Comparison of ENCODE assay signal across 12 cellular contexts in the genomic region with DNA sequence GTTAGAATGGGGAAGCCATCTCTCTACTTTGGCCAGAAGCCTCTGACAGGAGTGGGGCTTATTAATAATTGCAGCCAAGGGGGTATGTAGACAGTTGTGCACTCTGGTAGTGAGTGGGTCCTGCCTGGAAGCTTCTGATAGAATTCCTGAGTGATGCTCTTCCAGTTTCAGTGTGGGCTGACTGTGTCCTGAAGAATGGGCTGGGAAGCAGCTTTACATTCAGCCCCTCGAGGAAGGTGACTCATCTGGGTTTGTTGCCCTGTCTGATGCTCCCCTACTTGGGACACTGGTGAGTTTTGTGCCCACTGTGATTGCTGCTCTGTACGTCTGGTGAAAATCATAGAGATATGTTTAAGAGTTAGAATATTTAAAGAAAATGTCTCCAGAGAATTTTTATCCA.
"Had no signal": no experiment of that assay in that cellular context is flagged by ENCODE, and none has a peak within 500 bp of the region (broad histone marks: within the 10 kb centered on the region; RNA-seq: fewer than 3 reads in every experiment).

No MANE protein-coding gene starts in this region.

- H3K27me3 Mint-ChIP-seq: memory B cell had no signal

- H3K36me3 Mint-ChIP-seq: activated naive CD4-positive, alpha-beta T cell treated with anti-CD3 and anti-CD28 coated beads, Interleukin-2, amount 50 U/mL, for 24 hours; memory B cell had no signal

- DNase-seq: activated CD4-positive, alpha-beta T cell treated with anti-CD3 and anti-CD28 coated beads, Interleukin-2, amount 50 U/mL, for 1 hour; activated T-cell treated with anti-CD3 and anti-CD28 coated beads for 4 hours; brain microvascular endothelial cell; dermis blood vessel endothelial cell; stimulated activated CD4-positive, alpha-beta T cell treated with anti-CD3 and anti-CD28 coated beads, Interleukin-4, amount 100 ng/mL, for 1 hour; tibial artery had no signal

- H3K9me3 Mint-ChIP-seq: activated naive CD4-positive, alpha-beta T cell treated with anti-CD3 and anti-CD28 coated beads, Interleukin-2, amount 50 U/mL, for 24 hours had no signal

- H3K27ac ChIP-seq: brain microvascular endothelial cell, esophagus muscularis mucosa, left lung, tibial artery, vagina had no signal

- H3K4me1 Mint-ChIP-seq: activated naive CD4-positive, alpha-beta T cell treated with anti-CD3 and anti-CD28 coated beads, Interleukin-2, amount 50 U/mL, for 24 hours; memory B cell had no signal

- H3K4me3 Mint-ChIP-seq: activated naive CD4-positive, alpha-beta T cell treated with anti-CD3 and anti-CD28 coated beads, Interleukin-2, amount 50 U/mL, for 24 hours; memory B cell had no signal

- H3K4me3 ChIP-seq: esophagus muscularis mucosa, left lung, tibial artery, vagina had no signal

- H3K27ac Mint-ChIP-seq: activated naive CD4-positive, alpha-beta T cell treated with anti-CD3 and anti-CD28 coated beads, Interleukin-2, amount 50 U/mL, for 24 hours; activated T-helper 2 cell treated with anti-CD3 and anti-CD28 coated beads, Interferon-gamma antibody, Interleukin-2, Interleukin-4, amounts not matched to agents 10 μg/mL and 5 μg/mL and 100 μg/mL, durations not matched to agents 14 hours and 24 hours and 36 hours; memory B cell had no signal

- H3K36me3 ChIP-seq: brain microvascular endothelial cell, esophagus muscularis mucosa, left lung, vagina had no signal

- H3K9me3 ChIP-seq: vagina had no signal

- H3K27me3 ChIP-seq: brain microvascular endothelial cell, esophagus muscularis mucosa, left lung, tibial artery, vagina had no signal

- H3K4me1 ChIP-seq: esophagus muscularis mucosa, left lung, vagina had no signal
